23 cellular contexts compared by ENCODE assay signal in genomic region chr3:185647880-185648210, GRCh38.
"Had no signal": no experiment of that assay in that cellular context is flagged by ENCODE, and none has a peak within 500 bp of the region (broad histone marks: within the 10 kb centered on the region; RNA-seq: fewer than 3 reads in every experiment).

No MANE protein-coding gene starts in this region.

- H3K27me3 Mint-ChIP-seq: stimulated activated naive B cell treated with anti-CD40 and anti-IgM and Interleukin-4, amounts not matched to agents 10 μg/mL and 1 μg/mL and 100 μg/mL, for 72 hours had no signal

- H3K4me3 ChIP-seq: adrenal gland, ascending aorta, left ventricle myocardium inferior, sigmoid colon, smooth muscle cell, transverse colon, vagina had no signal

- H3K4me2 ChIP-seq: smooth muscle cell had no signal

- H3K9me3 Mint-ChIP-seq: activated T-cell treated with anti-CD3 and anti-CD28 coated beads, Interleukin-2, amount 50 U/mL, for 24 hours; activated T-helper 17 cell treated with anti-CD3 and anti-CD28 coated beads, Interleukin-2, amount 50 U/mL, for 72 hours; natural killer cell; stimulated activated naive B cell treated with anti-CD40 and anti-IgM and Interleukin-4, amounts not matched to agents 10 μg/mL and 1 μg/mL and 100 μg/mL, for 72 hours; T-cell had no signal

- H3K4me1 ChIP-seq: ascending aorta, left ventricle myocardium inferior, sigmoid colon, transverse colon, vagina had no signal

- H3K9me3 ChIP-seq: adrenal gland, ascending aorta, left ventricle myocardium inferior, sigmoid colon, transverse colon, vagina had no signal

- H3K4me3 Mint-ChIP-seq: activated naive CD8-positive, alpha-beta T cell; activated T-cell treated with anti-CD3 and anti-CD28 coated beads, Interleukin-2, amount 50 U/mL, for 24 hours; activated T-helper 17 cell treated with anti-CD3 and anti-CD28 coated beads, Interleukin-2, amount 50 U/mL, for 72 hours; natural killer cell; T-cell had no signal

- H3K27ac Mint-ChIP-seq: activated naive CD8-positive, alpha-beta T cell; activated T-cell treated with anti-CD3 and anti-CD28 coated beads, Interleukin-2, amount 50 U/mL, for 24 hours; activated T-helper 17 cell treated with anti-CD3 and anti-CD28 coated beads, Interleukin-2, amount 50 U/mL, for 72 hours; natural killer cell; stimulated activated naive B cell treated with anti-CD40 and anti-IgM and Interleukin-4, amounts not matched to agents 10 μg/mL and 1 μg/mL and 100 μg/mL, for 72 hours; T-cell had no signal

- H3K27ac ChIP-seq: adrenal gland, ascending aorta, left ventricle myocardium inferior, sigmoid colon, transverse colon, vagina, WERI-Rb-1 had no signal

- H3K27me3 ChIP-seq: adrenal gland, ascending aorta, sigmoid colon, transverse colon, vagina had no signal

- H3K4me1 Mint-ChIP-seq: activated T-helper 17 cell treated with anti-CD3 and anti-CD28 coated beads, Interleukin-2, amount 50 U/mL, for 72 hours; T-cell had no signal

- H3K36me3 ChIP-seq: ascending aorta, transverse colon had no signal

- ATAC-seq: activated T-helper 17 cell treated with anti-CD3 and anti-CD28 coated beads, Interleukin-2, amount 50 U/mL, for 72 hours; natural killer cell; T-cell had no signal

- DNase-seq: activated CD8-positive, alpha-beta memory T cell treated with anti-CD3 and anti-CD28 coated beads for 24 hours; activated CD8-positive, alpha-beta memory T cell treated with anti-CD3 and anti-CD28 coated beads, Interleukin-2, amount 50 U/mL, for 4 hours; activated naive CD4-positive, alpha-beta T cell; activated T-cell treated with anti-CD3 and anti-CD28 coated beads, Interleukin-2, amount 50 U/mL, for 24 hours; effector memory CD4-positive, alpha-beta T cell; glutamatergic neuron; kidney glomerular epithelial cell; left ventricle myocardium inferior; midbrain; natural killer cell; stimulated activated CD4-positive, alpha-beta T cell treated with anti-CD3 and anti-CD28 coated beads, Interleukin-2, amount 100 ng/mL, for 48 hours; stimulated activated CD8-positive, alpha-beta memory T cell treated with anti-CD3 and anti-CD28 coated beads, Interleukin-4, amount 100 ng/mL, for 48 hours; stimulated activated naive B cell treated with anti-CD40 and anti-IgM and Interleukin-4, amounts not matched to agents 10 μg/mL and 1 μg/mL and 100 μg/mL, for 72 hours; T-cell; transverse colon; WERI-Rb-1 had no signal

- H3K36me3 Mint-ChIP-seq: activated naive CD8-positive, alpha-beta T cell; natural killer cell; stimulated activated naive B cell treated with anti-CD40 and anti-IgM and Interleukin-4, amounts not matched to agents 10 μg/mL and 1 μg/mL and 100 μg/mL, for 72 hours; T-cell had no signal
